In genomic region chr5:136192526-136193395, GRCh38 we compare ENCODE assay signal across 9 cellular contexts. TPM values are rescaled to one million over a fixed set of nuclear protein-coding genes. Genes with fewer than 3 reads are reported as not detected.
DNase-seq lines count a peak whose midpoint lies in the region; ATAC-seq and TF ChIP-seq lines count a peak whose summit lies in the region.
"Had no signal": no experiment of that assay in that cellular context is flagged by ENCODE, and none has a peak within 500 bp of the region (broad histone marks: within the 10 kb centered on the region; RNA-seq: fewer than 3 reads in every experiment).

TSS of gene SMIM32 (minus strand) at chr5:136193162. CDS start at chr5:136192524, 638 bp downstream.

- no peak within 1 kb of the TSS for H3K4me3 Mint-ChIP-seq in MCF 10A (ENCODE audit: unreplicated experiment)
- H3K4me3 Mint-ChIP-seq in naive thymus-derived CD4-positive, alpha-beta T cell: peak within 1 kb of the TSS in 1 of 10 donors; percentile 51
- H3K4me3 Mint-ChIP-seq: activated naive CD4-positive, alpha-beta T cell treated with anti-CD3 and anti-CD28 coated beads, Interleukin-2, amount 50 U/mL, for 24 hours had no signal

- H3K4me1 ChIP-seq in breast epithelium (peaks cover 0 to 10% of the 10 kb centered on the region in 2 donors), ectodermal cell (ENCODE audit: control insufficient read depth, insufficient read depth, low read length) (peaks cover 12% of the 10 kb centered on the region), mesodermal cell (ENCODE audit: control insufficient read depth, insufficient read depth, low read length, poor library complexity, severe bottlenecking) (no peaks in the 10 kb centered on the region), vagina (peaks cover 28% of the 10 kb centered on the region)
- no peaks in the 10 kb centered on the region for H3K4me1 ChIP-seq in naive thymus-derived CD4-positive, alpha-beta T cell (ENCODE audit: control insufficient read depth in 2 of 2, insufficient read depth in 2 of 2, low read length in 2 of 2)

- DNase-seq in breast epithelium (ENCODE audit: low spot score in 2 of 2) (no peak), MCF 10A (ENCODE audit: unreplicated experiment) (no peak), vagina (ENCODE audit: extremely low spot score in 2 of 2) (no peak), pons (ENCODE audit: low spot score) (no peak)
- no peak for DNase-seq in stimulated activated CD4-positive, alpha-beta T cell treated with anti-CD3 and anti-CD28 coated beads, Interleukin-4, amount 100 ng/mL, for 4 hours
- no peak for DNase-seq in naive thymus-derived CD4-positive, alpha-beta T cell

- H3K4me3 ChIP-seq in breast epithelium (peak within 1 kb of the TSS; percentile 36 to 61 (median 40)), ectodermal cell (ENCODE audit: insufficient read depth, low read depth, low read length) (peak within 1 kb of the TSS; percentile 54), mesodermal cell (ENCODE audit: extremely low read depth, insufficient read depth, low read length, poor library complexity, severe bottlenecking) (peak within 1 kb of the TSS; percentile 44), vagina (peak within 1 kb of the TSS; percentile 29 to 47)
- no peak within 1 kb of the TSS for H3K4me3 ChIP-seq in naive thymus-derived CD4-positive, alpha-beta T cell (ENCODE audit: low read length)

- TF ChIP-seq POLR2A in breast epithelium (IDR thresholded peaks at IDR 0.05) (no peak), vagina (IDR thresholded peaks at IDR 0.05) (no peak)

- no peaks in the 10 kb centered on the region for H3K4me1 Mint-ChIP-seq in MCF 10A (ENCODE audit: insufficient read depth, unreplicated experiment)
- peaks cover 0 to 5% (median 0%) of the 10 kb centered on the region in 7 donors for H3K4me1 Mint-ChIP-seq in naive thymus-derived CD4-positive, alpha-beta T cell
- H3K4me1 Mint-ChIP-seq: activated naive CD4-positive, alpha-beta T cell treated with anti-CD3 and anti-CD28 coated beads, Interleukin-2, amount 50 U/mL, for 24 hours had no signal

- H3K27ac ChIP-seq in breast epithelium (no peak within 1 kb of the TSS), ectodermal cell (ENCODE audit: insufficient read depth, low read depth, low read length, poor library complexity, severe bottlenecking) (no peak within 1 kb of the TSS), mesodermal cell (ENCODE audit: low read depth, low read length, severe bottlenecking) (no peak within 1 kb of the TSS), vagina (no peak within 1 kb of the TSS)
- H3K27ac ChIP-seq in naive thymus-derived CD4-positive, alpha-beta T cell (ENCODE audit: low read depth, low read length): no peak within 1 kb of the TSS

- peaks cover 4% of the 10 kb centered on the region for H3K36me3 ChIP-seq in breast epithelium
- no peaks in the 10 kb centered on the region for H3K36me3 ChIP-seq in ectodermal cell (ENCODE audit: control insufficient read depth, insufficient read depth, low read length)
- H3K36me3 ChIP-seq in mesodermal cell (ENCODE audit: control insufficient read depth, insufficient read depth, low read length): peaks cover 12% of the 10 kb centered on the region
- H3K36me3 ChIP-seq in vagina: peaks cover 0 to 10% of the 10 kb centered on the region in 2 donors
- no peaks in the 10 kb centered on the region for H3K36me3 ChIP-seq in naive thymus-derived CD4-positive, alpha-beta T cell (ENCODE audit: control insufficient read depth in 2 of 3, insufficient read depth in 3 of 3, low read length in 3 of 3)

- H3K9me3 ChIP-seq in breast epithelium: no peaks in the 10 kb centered on the region
- H3K9me3 ChIP-seq in ectodermal cell (ENCODE audit: control insufficient read depth, low read length): no peaks in the 10 kb centered on the region
- H3K9me3 ChIP-seq in mesodermal cell (ENCODE audit: control insufficient read depth, low read length): no peaks in the 10 kb centered on the region
- H3K9me3 ChIP-seq in vagina: no peaks in the 10 kb centered on the region
- H3K9me3 ChIP-seq in naive thymus-derived CD4-positive, alpha-beta T cell (ENCODE audit: control insufficient read depth in 2 of 3, low read length in 3 of 3): no peaks in the 10 kb centered on the region

- peaks cover 0 to 50% of the 10 kb centered on the region in 2 donors for H3K27me3 ChIP-seq in breast epithelium
- peaks cover 67% of the 10 kb centered on the region for H3K27me3 ChIP-seq in ectodermal cell (ENCODE audit: control insufficient read depth, insufficient read depth, low read length, poor library complexity, severe bottlenecking)
- no peaks in the 10 kb centered on the region for H3K27me3 ChIP-seq in vagina
- no peaks in the 10 kb centered on the region for H3K27me3 ChIP-seq in naive thymus-derived CD4-positive, alpha-beta T cell (ENCODE audit: control insufficient read depth in 2 of 2, insufficient read depth in 2 of 2, low read length in 2 of 2)

- peaks cover 39% of the 10 kb centered on the region for H3K27me3 Mint-ChIP-seq in MCF 10A (ENCODE audit: insufficient read depth, unreplicated experiment)
- H3K27me3 Mint-ChIP-seq in naive thymus-derived CD4-positive, alpha-beta T cell: peaks cover 42 to 60% (median 49%) of the 10 kb centered on the region in 5 donors

- WGBS in ectodermal cell, 2 experiments: 1% methylated on average over 82 of the region's 82 CpGs
- 1% methylated on average over 59 to 64 of the region's 82 CpGs for WGBS in mesodermal cell (ENCODE audit: insufficient coverage in 2 of 2), 2 experiments

- intact Hi-C loops in breast epithelium (cut with DNase I; ENCODE audit: low total_unique reads): no loop called here
- intact Hi-C loops in MCF 10A (cut with micrococcal nuclease): no loop called here
- intact Hi-C loops in vagina (cut with DNase I): no loop called here
- intact Hi-C loops in naive thymus-derived CD4-positive, alpha-beta T cell (cut with micrococcal nuclease): no loop called here

- POLR2A ChIA-PET in MCF 10A (lab: Yijun Ruan, JAX): interaction anchor here (1.2 kb wide), 1 partner anchor 67 kb away, joined by 3 read pairs; no protein-coding TSS in a partner anchor
- POLR2A ChIA-PET in naive thymus-derived CD4-positive, alpha-beta T cell (lab: Charles Lee): no interaction called here

- CTCF ChIA-PET in MCF 10A (lab: Yijun Ruan, JAX): interaction anchor here (0.5 to 2.6 kb wide), 3 partner anchors 10 to 19 kb away, joined by 3 to 9 read pairs (median 4); no protein-coding TSS in a partner anchor
- CTCF ChIA-PET in naive thymus-derived CD4-positive, alpha-beta T cell (lab: Charles Lee): no interaction called here

- no peaks in the 10 kb centered on the region for H3K9me3 Mint-ChIP-seq in MCF 10A (ENCODE audit: unreplicated experiment)
- peaks cover 0 to 3% (median 0%) of the 10 kb centered on the region in 11 donors for H3K9me3 Mint-ChIP-seq in naive thymus-derived CD4-positive, alpha-beta T cell
- H3K9me3 Mint-ChIP-seq: activated naive CD4-positive, alpha-beta T cell treated with anti-CD3 and anti-CD28 coated beads, Interleukin-2, amount 50 U/mL, for 24 hours had no signal

- H3K36me3 Mint-ChIP-seq in MCF 10A (ENCODE audit: insufficient read depth, unreplicated experiment): peaks cover 11% of the 10 kb centered on the region
- peaks cover 0 to 4% (median 0%) of the 10 kb centered on the region in 5 donors for H3K36me3 Mint-ChIP-seq in naive thymus-derived CD4-positive, alpha-beta T cell
- H3K36me3 Mint-ChIP-seq: activated naive CD4-positive, alpha-beta T cell treated with anti-CD3 and anti-CD28 coated beads, Interleukin-2, amount 50 U/mL, for 24 hours had no signal

- no peak within 1 kb of the TSS for H3K27ac Mint-ChIP-seq in MCF 10A (ENCODE audit: low read depth, unreplicated experiment)
- H3K27ac Mint-ChIP-seq in naive thymus-derived CD4-positive, alpha-beta T cell: no peak within 1 kb of the TSS
- H3K27ac Mint-ChIP-seq: activated naive CD4-positive, alpha-beta T cell treated with anti-CD3 and anti-CD28 coated beads, Interleukin-2, amount 50 U/mL, for 24 hours had no signal

- ATAC-seq in naive thymus-derived CD4-positive, alpha-beta T cell: no peak

- no TSS peak for BruUV-seq in MCF 10A (replicated peaks; lab: Mats Ljungman, UMichigan)

- TF ChIP-seq CTCF in breast epithelium (IDR thresholded peaks at IDR 0.05) (no peak), MCF 10A (IDR thresholded peaks at IDR 0.05; ENCODE audit: unreplicated experiment) (no peak), vagina (IDR thresholded peaks at IDR 0.05) (no peak)

RNA-seq across cellular contexts. Expression of gene SMIM32, which starts in this region (rescaled TPM):
- not detected for total RNA-seq in breast epithelium
- total RNA-seq in MCF 10A (2022): not detected in 2 replicates
- polyA plus RNA-seq in ectodermal cell (2013, experiment 1 of 4): 0.31 TPM
- 0.18 TPM for polyA plus RNA-seq in ectodermal cell (2013, experiment 2 of 4)
- polyA plus RNA-seq in ectodermal cell (2013, experiment 3 of 4): 0.43 TPM
- 0.36 TPM for polyA plus RNA-seq in ectodermal cell (2013, experiment 4 of 4)
- 0.74 TPM for polyA plus RNA-seq in mesodermal cell (2013, experiment 1 of 2)
- polyA plus RNA-seq in mesodermal cell (2013, experiment 2 of 2): 0.20 TPM
- not detected for total RNA-seq in vagina
- not detected for total RNA-seq in naive thymus-derived CD4-positive, alpha-beta T cell
- polyA plus RNA-seq in naive thymus-derived CD4-positive, alpha-beta T cell: not detected
